In genomic region chr13:68261105-68261504, GRCh38 we compare ENCODE assay signal across 22 cellular contexts.
DNase-seq lines count a peak whose midpoint lies in the region; ATAC-seq and TF ChIP-seq lines count a peak whose summit lies in the region.
"Had no signal": no experiment of that assay in that cellular context is flagged by ENCODE, and none has a peak within 500 bp of the region (broad histone marks: within the 10 kb centered on the region; RNA-seq: fewer than 3 reads in every experiment).

No MANE protein-coding gene starts in this region.

- H3K9me3 Mint-ChIP-seq in chondrocyte (ENCODE audit: low read depth): no peaks in the 10 kb centered on the region
- no peaks in the 10 kb centered on the region for H3K9me3 Mint-ChIP-seq in activated naive CD8-positive, alpha-beta T cell treated with anti-CD3 and anti-CD28 coated beads for 36 hours

- no peaks in the 10 kb centered on the region for H3F3A ChIP-seq in SK-N-SH (replicated peaks; ENCODE audit: insufficient read depth)

- H3K27me3 Mint-ChIP-seq in chondrocyte (ENCODE audit: low read depth): no peaks in the 10 kb centered on the region
- no peaks in the 10 kb centered on the region for H3K27me3 Mint-ChIP-seq in activated naive CD8-positive, alpha-beta T cell treated with anti-CD3 and anti-CD28 coated beads for 36 hours
- H3K27me3 Mint-ChIP-seq: stimulated activated naive CD8-positive, alpha-beta T cell treated with anti-CD3 and anti-CD28 coated beads, Interleukin-15, Interleukin-2, amounts not matched to agents 100 ng/mL and 50 ng/mL, for 24 hours had no signal

- H3K27ac Mint-ChIP-seq in chondrocyte (ENCODE audit: unreplicated experiment): no peak overlapping the region
- no peak overlapping the region for H3K27ac Mint-ChIP-seq in activated naive CD8-positive, alpha-beta T cell treated with anti-CD3 and anti-CD28 coated beads for 36 hours
- H3K27ac Mint-ChIP-seq: stimulated activated naive CD8-positive, alpha-beta T cell treated with anti-CD3 and anti-CD28 coated beads, Interleukin-15, Interleukin-2, amounts not matched to agents 100 ng/mL and 50 ng/mL, for 24 hours had no signal

- H3K36me3 Mint-ChIP-seq in chondrocyte (ENCODE audit: low read depth): no peaks in the 10 kb centered on the region
- H3K36me3 Mint-ChIP-seq in activated naive CD8-positive, alpha-beta T cell treated with anti-CD3 and anti-CD28 coated beads for 36 hours: no peaks in the 10 kb centered on the region

- H3K9me3 ChIP-seq in SK-N-SH: no peaks in the 10 kb centered on the region
- H3K9me3 ChIP-seq: gastroesophageal sphincter, upper lobe of right lung had no signal

- H2AFZ ChIP-seq in SK-N-SH (ENCODE audit: low read depth): no peak overlapping the region

- no peak for TF ChIP-seq RAD21 in SK-N-SH (IDR thresholded peaks at IDR 0.05; ENCODE audit: low read length)

- H3K9me2 ChIP-seq in SK-N-SH: no peaks in the 10 kb centered on the region

- POLR2A ChIA-PET in SK-N-SH (lab: Yijun Ruan, JAX): no interaction called here

- no peak overlapping the region for H3K4me3 Mint-ChIP-seq in chondrocyte (ENCODE audit: unreplicated experiment)
- H3K4me3 Mint-ChIP-seq in activated naive CD8-positive, alpha-beta T cell treated with anti-CD3 and anti-CD28 coated beads for 36 hours: no peak overlapping the region
- H3K4me3 Mint-ChIP-seq: stimulated activated naive CD8-positive, alpha-beta T cell treated with anti-CD3 and anti-CD28 coated beads, Interleukin-15, Interleukin-2, amounts not matched to agents 100 ng/mL and 50 ng/mL, for 24 hours had no signal

- ATAC-seq in SK-N-SH treated with all-trans-retinoic acid at 6 μM for 48 hours: no peak
- ATAC-seq in HG03139 (IDR thresholded peaks at IDR 0.05; ENCODE audit: unreplicated experiment): no peak
- ATAC-seq: gastroesophageal sphincter, left ventricle myocardium superior, sciatic nerve, upper lobe of right lung had no signal

- H3K4me3 ChIP-seq in SK-N-SH (ENCODE audit: low read depth in 2 of 2, low read length in 1 of 2): no peak overlapping the region
- no peak overlapping the region for H3K4me3 ChIP-seq in foreskin fibroblast (ENCODE audit: low read depth in 1 of 2, low read length in 2 of 2)
- H3K4me3 ChIP-seq: gastroesophageal sphincter, upper lobe of right lung had no signal

- H3K27me3 ChIP-seq in SK-N-SH (ENCODE audit: insufficient read depth): no peaks in the 10 kb centered on the region
- H3K27me3 ChIP-seq: gastroesophageal sphincter, upper lobe of right lung had no signal

- no peak overlapping the region for H3K9ac ChIP-seq in SK-N-SH

- no peak for DNase-seq in SK-N-SH
- peak; percentile 54 for DNase-seq in NCI-H69 (lab: John Stamatoyannopoulos, UW)
- no peak for DNase-seq in chondrocyte (ENCODE audit: low spot score)
- DNase-seq in foreskin fibroblast: no peak
- no peak for DNase-seq in activated naive CD8-positive, alpha-beta T cell treated with anti-CD3 and anti-CD28 coated beads for 36 hours
- no peak for DNase-seq in anterior cingulate cortex (lab: John Stamatoyannopoulos, UW)
- DNase-seq: activated CD8-positive, alpha-beta memory T cell treated with anti-CD3 and anti-CD28 coated beads, Interleukin-2, amount 50 U/mL, for 48 hours; aorta; COR-L47; GOT3; KG1; left ventricle myocardium superior; NCI-H1417; NK-92 treated with Interleukin-12 subunit alpha and Interleukin-12 subunit beta, amount 100 ng/mL, for 24 hours; SIG-M5; T-helper 9 cell; upper lobe of right lung had no signal

- CTCF ChIA-PET in SK-N-SH (lab: Yijun Ruan, JAX): no interaction called here

- H3K27ac ChIP-seq in SK-N-SH (ENCODE audit: low read depth in 2 of 2, low read length in 1 of 2): no peak overlapping the region
- H3K27ac ChIP-seq: gastroesophageal sphincter, upper lobe of right lung had no signal

- H3K36me3 ChIP-seq in SK-N-SH (replicated peaks in 1 of 2; ENCODE audit: control insufficient read depth in 1 of 2, insufficient read depth in 2 of 2, low read length in 1 of 2): no peaks in the 10 kb centered on the region
- H3K36me3 ChIP-seq: gastroesophageal sphincter, upper lobe of right lung had no signal

- no peaks in the 10 kb centered on the region for H3K4me1 Mint-ChIP-seq in chondrocyte (ENCODE audit: low read depth)
- no peaks in the 10 kb centered on the region for H3K4me1 Mint-ChIP-seq in activated naive CD8-positive, alpha-beta T cell treated with anti-CD3 and anti-CD28 coated beads for 36 hours

- H4K20me1 ChIP-seq in SK-N-SH (ENCODE audit: insufficient read depth): no peaks in the 10 kb centered on the region

- H3K79me2 ChIP-seq in SK-N-SH (ENCODE audit: insufficient read depth): no peaks in the 10 kb centered on the region

- H3K4me2 ChIP-seq in SK-N-SH: no peak overlapping the region

- WGBS in SK-N-SH (ENCODE audit: low lambda C conversion rate): 82% methylated on average over 6 of the region's 6 CpGs

- TF ChIP-seq EP300 in SK-N-SH (IDR thresholded peaks at IDR 0.05; ENCODE audit: borderline replicate concordance in 1 of 2, low read depth in 1 of 2, low read length in 1 of 2): no peak

- H3K4me1 ChIP-seq in SK-N-SH (ENCODE audit: control insufficient read depth in 1 of 2, insufficient read depth in 2 of 2, low read depth in 1 of 2, low read length in 1 of 2): no peaks in the 10 kb centered on the region
- H3K4me1 ChIP-seq: gastroesophageal sphincter, upper lobe of right lung had no signal

- TF ChIP-seq CTCF in SK-N-SH (IDR thresholded peaks at IDR 0.05) (peak; percentile 37), chondrocyte (IDR thresholded peaks at IDR 0.05) (peak; percentile 10), foreskin fibroblast (IDR thresholded peaks at IDR 0.05; ENCODE audit: low read depth, low read length) (no peak)

TF ChIP-seq in SK-N-SH, 30 proteins besides CTCF, POLR2A, EP300 and RAD21:
- TF ChIP-seq USF1 (IDR thresholded peaks at IDR 0.05; ENCODE audit: borderline replicate concordance, low read depth): no peak
- TF ChIP-seq RFX5 (IDR thresholded peaks at IDR 0.05; ENCODE audit: low read length): no peak
- no peak for TF ChIP-seq GATA2 (CRISPR knock-in tag; IDR thresholded peaks at IDR 0.05)
- no peak for TF ChIP-seq SIN3A (IDR thresholded peaks at IDR 0.05; ENCODE audit: borderline replicate concordance, low read depth, low read length)
- no peak for TF ChIP-seq ZBTB33 (IDR thresholded peaks at IDR 0.05; ENCODE audit: borderline replicate concordance, low read depth)
- TF ChIP-seq TCF12 (IDR thresholded peaks at IDR 0.05): no peak
- TF ChIP-seq NRF1 (IDR thresholded peaks at IDR 0.05; ENCODE audit: low read depth, low read length): no peak
- no peak for TF ChIP-seq MXI1 (IDR thresholded peaks at IDR 0.05; ENCODE audit: low read depth, low read length)

TF ChIP-seq in SK-N-SH treated with all-trans-retinoic acid at 6 μM for 48 hours, 23 proteins besides CTCF, POLR2A, EP300 and RAD21 (continues in another document):
- TF ChIP-seq CSRNP3 (CRISPR knock-in tag; IDR thresholded peaks at IDR 0.05): no peak
- no peak for TF ChIP-seq TCF4 (CRISPR knock-in tag; IDR thresholded peaks at IDR 0.05; ENCODE audit: borderline replicate concordance)
- no peak for TF ChIP-seq PATZ1 (CRISPR knock-in tag; IDR thresholded peaks at IDR 0.05; ENCODE audit: borderline replicate concordance)
- TF ChIP-seq ISL1 (CRISPR knock-in tag; IDR thresholded peaks at IDR 0.05): no peak
- TF ChIP-seq ZFP3 (CRISPR knock-in tag; IDR thresholded peaks at IDR 0.05): no peak
- TF ChIP-seq ZC3H10 (CRISPR knock-in tag; IDR thresholded peaks at IDR 0.05): no peak
- TF ChIP-seq OSR1 (CRISPR knock-in tag; IDR thresholded peaks at IDR 0.05): no peak
- TF ChIP-seq PPARA (CRISPR knock-in tag; IDR thresholded peaks at IDR 0.05; ENCODE audit: borderline replicate concordance): no peak
- TF ChIP-seq ESRRG (CRISPR knock-in tag; IDR thresholded peaks at IDR 0.05): no peak
- TF ChIP-seq RARB (CRISPR knock-in tag; IDR thresholded peaks at IDR 0.05): no peak
- TF ChIP-seq BACH2 (CRISPR knock-in tag; IDR thresholded peaks at IDR 0.05; ENCODE audit: borderline replicate concordance): no peak
- no peak for TF ChIP-seq CSDC2 (CRISPR knock-in tag; IDR thresholded peaks at IDR 0.05)
- TF ChIP-seq GLIS3 (CRISPR knock-in tag; IDR thresholded peaks at IDR 0.05): no peak
